ENCODE assay signal across 9 cellular contexts in genomic region chr3:130108836-130109585, GRCh38. TPM values are rescaled to one million over a fixed set of nuclear protein-coding genes. Genes with fewer than 3 reads are reported as not detected.
"Had no signal": no experiment of that assay in that cellular context is flagged by ENCODE, and none has a peak within 500 bp of the region (broad histone marks: within the 10 kb centered on the region; RNA-seq: fewer than 3 reads in every experiment).

No MANE protein-coding gene starts in this region.

RNA-seq across cellular contexts. Expression of gene ALG1L2, which starts 27.4 kb away (rescaled TPM):
- total RNA-seq: activated naive CD4-positive, alpha-beta T cell treated with anti-CD3 and anti-CD28 coated beads for 36 hours; activated T-helper 2 cell treated with anti-CD3 and anti-CD28 coated beads, Interferon-gamma antibody, Interleukin-2, Interleukin-4, amounts not matched to agents 10 μg/mL and 5 μg/mL and 100 μg/mL, durations not matched to agents 14 hours and 24 hours and 36 hours; ascending aorta; bronchial epithelial cell; cardiac septum; dermis blood vessel endothelial cell; foreskin keratinocyte; gastrocnemius medialis; heart right ventricle had no signal
- polyA plus RNA-seq: foreskin keratinocyte, heart right ventricle had no signal
